In genomic region chr1:19605884-19606442, GRCh38 we compare ENCODE assay signal across 1 cellular context.
TF ChIP-seq lines count a peak whose summit lies in the region.

No MANE protein-coding gene starts in this region.

TF ChIP-seq in K562, 482 proteins besides CTCF, POLR2A, EP300 and RAD21 (continued from another document):
- TF ChIP-seq CLOCK (CRISPR knock-in tag; IDR thresholded peaks at IDR 0.05; ENCODE audit: borderline replicate concordance), result no peak
